Comparison of ENCODE assay signal across 24 cellular contexts in genomic region chr6:12293931-12294800, GRCh38. TPM values are rescaled to one million over a fixed set of nuclear protein-coding genes. Genes with fewer than 3 reads are reported as not detected.
DNase-seq lines count a peak whose midpoint lies in the region; ATAC-seq and TF ChIP-seq lines count a peak whose summit lies in the region.
"Had no signal": no experiment of that assay in that cellular context is flagged by ENCODE, and none has a peak within 500 bp of the region (broad histone marks: within the 10 kb centered on the region; RNA-seq: fewer than 3 reads in every experiment).

No MANE protein-coding gene starts in this region.

- peak overlapping the region; percentile 71 for H3K27ac Mint-ChIP-seq in chondrocyte (ENCODE audit: unreplicated experiment)
- H3K27ac Mint-ChIP-seq: activated B cell treated with CpG ODN at 0.5 μM for 24 hours; activated naive CD8-positive, alpha-beta T cell treated with anti-CD3 and anti-CD28 coated beads, Interleukin-2, amount 10 ng/mL, durations not matched to agents 7 days and 5 days had no signal

- peak overlapping the region; percentile 70 to 76 for H3K27ac ChIP-seq in tibial artery

- DNase-seq in LNCaP clone FGC (ENCODE audit: low read depth) (peak; percentile 88), chondrocyte (ENCODE audit: low spot score) (no peak), kidney tubule cell (ENCODE audit: low spot score) (peak; percentile 43), tibial artery (no peak), GM03348 (ENCODE audit: low spot score) (no peak)
- DNase-seq: activated B cell treated with CpG ODN at 0.5 μM for 24 hours; activated CD4-positive, alpha-beta T cell treated with anti-CD3 and anti-CD28 coated beads, Interleukin-2, amount 50 U/mL, for 4 hours; activated CD8-positive, alpha-beta memory T cell treated with anti-CD3 and anti-CD28 coated beads, Interleukin-2, amount 50 U/mL, for 48 hours; activated naive CD8-positive, alpha-beta T cell treated with anti-CD3 and anti-CD28 coated beads, Interleukin-2, amount 10 ng/mL, durations not matched to agents 7 days and 5 days; effector CD8-positive, alpha-beta T cell; EL; MM.1S; NCI-H1436; NCI-H2107; NCI-H446 treated with DMSO at 0.1 percent for 48 hours; Right ventricle myocardium superior; stimulated activated CD4-positive, alpha-beta T cell treated with anti-CD3 and anti-CD28 coated beads, Interleukin-1b, Interleukin-23, amount 100 ng/mL, for 48 hours; substantia nigra; SW 1271; T1000 had no signal

- H3K4me3 Mint-ChIP-seq in chondrocyte (ENCODE audit: unreplicated experiment): peak overlapping the region; percentile 84
- H3K4me3 Mint-ChIP-seq: activated B cell treated with CpG ODN at 0.5 μM for 24 hours; activated naive CD8-positive, alpha-beta T cell treated with anti-CD3 and anti-CD28 coated beads, Interleukin-2, amount 10 ng/mL, durations not matched to agents 7 days and 5 days; CD14-positive monocyte had no signal

- H3K4me1 ChIP-seq in tibial artery: peaks cover 0 to 76% (median 53%) of the 10 kb centered on the region in 4 donors

- no peak for TF ChIP-seq CTCF in LNCaP clone FGC (IDR thresholded peaks at IDR 0.05; ENCODE audit: control insufficient read depth, extremely low read depth, insufficient read depth)
- no peak for TF ChIP-seq CTCF in chondrocyte (IDR thresholded peaks at IDR 0.05)
- no peak for TF ChIP-seq CTCF in tibial artery (IDR thresholded peaks at IDR 0.05)

- no peaks in the 10 kb centered on the region for H3K9me3 Mint-ChIP-seq in chondrocyte (ENCODE audit: low read depth)
- H3K9me3 Mint-ChIP-seq: activated B cell treated with CpG ODN at 0.5 μM for 24 hours; activated naive CD8-positive, alpha-beta T cell treated with anti-CD3 and anti-CD28 coated beads, Interleukin-2, amount 10 ng/mL, durations not matched to agents 7 days and 5 days had no signal

- peaks cover 80% of the 10 kb centered on the region for H3K4me1 Mint-ChIP-seq in chondrocyte (ENCODE audit: low read depth)

- H3K4me3 ChIP-seq in LNCaP clone FGC (ENCODE audit: low read depth, low read length) (no peak overlapping the region), tibial artery (no peak overlapping the region)

- no peak for ATAC-seq in HG03469 (IDR thresholded peaks at IDR 0.05; ENCODE audit: unreplicated experiment)
- no peak for ATAC-seq in GM18867 (IDR thresholded peaks at IDR 0.05; ENCODE audit: unreplicated experiment)
- ATAC-seq: esophagus mucosa had no signal

- no peaks in the 10 kb centered on the region for H3K27me3 Mint-ChIP-seq in chondrocyte (ENCODE audit: low read depth)

- H3K9me3 ChIP-seq in tibial artery: no peaks in the 10 kb centered on the region

- intact Hi-C loops in tibial artery (cut with DNase I; ENCODE audit: low total_unique reads): loop anchor here (5.0 kb wide), 1 partner anchor 308 kb away; no protein-coding TSS in a partner anchor

- H3K36me3 ChIP-seq in tibial artery: no peaks in the 10 kb centered on the region

- no peaks in the 10 kb centered on the region for H3K27me3 ChIP-seq in tibial artery

- peaks cover 18% of the 10 kb centered on the region for H3K36me3 Mint-ChIP-seq in chondrocyte (ENCODE audit: low read depth)
- H3K36me3 Mint-ChIP-seq: activated naive CD8-positive, alpha-beta T cell treated with anti-CD3 and anti-CD28 coated beads, Interleukin-2, amount 10 ng/mL, durations not matched to agents 7 days and 5 days had no signal

RNA-seq across cellular contexts. Expression of gene EDN1, which starts 4.0 kb away (rescaled TPM):
- total RNA-seq in chondrocyte: 10.6 to 17.6 TPM (median 16.9 TPM) in 3 replicates

Comparison
In these comparisons a context has a peak if more than half of its experiments do, and no peak if none do; other contexts are left out.
1. DNase-seq: peak in LNCaP clone FGC (single experiment) and kidney tubule cell (single experiment); none in chondrocyte (single experiment), tibial artery (0 of 2) and GM03348 (single experiment).